1 cellular context compared by ENCODE assay signal in genomic region chr17:50935201-50936124, GRCh38.
TF ChIP-seq lines count a peak whose summit lies in the region.

No MANE protein-coding gene starts in this region.

TF ChIP-seq in IMR-90, 13 proteins besides CTCF, POLR2A, EP300 and RAD21 (continued from another document):
- TF ChIP-seq, protein P1, sequence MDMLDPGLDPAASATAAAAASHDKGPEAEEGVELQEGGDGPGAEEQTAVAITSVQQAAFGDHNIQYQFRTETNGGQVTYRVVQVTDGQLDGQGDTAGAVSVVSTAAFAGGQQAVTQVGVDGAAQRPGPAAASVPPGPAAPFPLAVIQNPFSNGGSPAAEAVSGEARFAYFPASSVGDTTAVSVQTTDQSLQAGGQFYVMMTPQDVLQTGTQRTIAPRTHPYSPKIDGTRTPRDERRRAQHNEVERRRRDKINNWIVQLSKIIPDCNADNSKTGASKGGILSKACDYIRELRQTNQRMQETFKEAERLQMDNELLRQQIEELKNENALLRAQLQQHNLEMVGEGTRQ (IDR thresholded peaks at IDR 0.05; ENCODE audit: low read depth, low read length): no peak
- TF ChIP-seq BHLHE40 (IDR thresholded peaks at IDR 0.05; ENCODE audit: low read depth, low read length) (no peak), CEBPB (IDR thresholded peaks at IDR 0.05; ENCODE audit: low read depth, low read length) (no peak)
